In the genomic region with DNA sequence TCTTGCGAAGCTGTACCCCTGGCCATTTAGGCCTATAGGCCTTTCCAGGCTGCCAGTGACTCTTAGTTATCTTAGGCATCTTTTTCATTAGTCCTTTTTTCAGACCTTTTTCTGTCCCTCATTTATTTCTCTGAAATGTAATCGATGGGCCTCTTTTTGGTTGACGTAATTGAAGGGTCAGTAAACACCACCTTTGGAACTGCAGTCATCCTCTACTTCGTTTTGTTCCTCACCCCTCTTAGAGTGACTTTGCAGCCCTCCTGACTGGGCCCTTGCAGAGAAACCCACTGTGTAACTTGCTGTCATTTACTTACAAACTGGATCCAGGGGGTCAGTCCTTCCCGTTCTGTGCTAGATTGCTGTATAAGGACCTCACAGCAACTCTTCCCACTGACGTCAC, we compare ENCODE assay signal across 20 cellular contexts. TPM values are rescaled to one million over a fixed set of nuclear protein-coding genes. Genes with fewer than 3 reads are reported as not detected.
DNase-seq lines count a peak whose midpoint lies in the region; ATAC-seq and TF ChIP-seq lines count a peak whose summit lies in the region.
"Had no signal": no experiment of that assay in that cellular context is flagged by ENCODE, and none has a peak within 500 bp of the region (broad histone marks: within the 10 kb centered on the region; RNA-seq: fewer than 3 reads in every experiment).

No MANE protein-coding gene starts in this region.

- H3K4me3 Mint-ChIP-seq in MCF 10A (ENCODE audit: unreplicated experiment) = no peak overlapping the region
- H3K4me3 Mint-ChIP-seq in CD4-positive, alpha-beta memory T cell = no peak overlapping the region
- H3K4me3 Mint-ChIP-seq: activated naive CD8-positive, alpha-beta T cell treated with anti-CD3 and anti-CD28 coated beads for 36 hours had no signal

- no peak overlapping the region for H3K4me3 ChIP-seq in mammary epithelial cell (replicated peaks in 1 of 3; ENCODE audit: insufficient read depth in 1 of 3, low read depth in 2 of 3, low read length in 3 of 3)
- no peak overlapping the region for H3K4me3 ChIP-seq in SJSA1
- H3K4me3 ChIP-seq in mesodermal cell (ENCODE audit: extremely low read depth, insufficient read depth, low read length, poor library complexity, severe bottlenecking) = no peak overlapping the region
- H3K4me3 ChIP-seq in CD4-positive, alpha-beta memory T cell (ENCODE audit: low read length in 2 of 2) = no peak overlapping the region
- H3K4me3 ChIP-seq: dorsolateral prefrontal cortex, lung, psoas muscle had no signal

- intact Hi-C loops in MCF 10A (cut with micrococcal nuclease) (no loop called here), mammary epithelial cell (cut with micrococcal nuclease) (no loop called here)
- intact Hi-C loops in CD4-positive, alpha-beta memory T cell (cut with micrococcal nuclease) = no loop called here

- no peaks in the 10 kb centered on the region for H3K4me1 ChIP-seq in mammary epithelial cell (ENCODE audit: insufficient read depth, low read length)
- peaks cover 12% of the 10 kb centered on the region for H3K4me1 ChIP-seq in SJSA1 (replicated peaks)
- H3K4me1 ChIP-seq in mesodermal cell (ENCODE audit: control insufficient read depth, insufficient read depth, low read length, poor library complexity, severe bottlenecking) = peaks cover 34% of the 10 kb centered on the region
- no peaks in the 10 kb centered on the region for H3K4me1 ChIP-seq in CD4-positive, alpha-beta memory T cell (ENCODE audit: insufficient read depth, low read length)
- H3K4me1 ChIP-seq: psoas muscle had no signal

- no peak for TF ChIP-seq CTCF in MCF 10A (IDR thresholded peaks at IDR 0.05; ENCODE audit: unreplicated experiment)
- TF ChIP-seq CTCF in mammary epithelial cell (conservative IDR thresholded peaks at IDR 0.05 in 1 of 2, IDR thresholded peaks at IDR 0.05 in 1 of 2; ENCODE audit: extremely low read depth in 1 of 2, insufficient read depth in 1 of 2, low read depth in 1 of 2, low read length in 2 of 2) = no peak

- no peak for ATAC-seq in GM18867 (IDR thresholded peaks at IDR 0.05; ENCODE audit: unreplicated experiment)
- ATAC-seq in HG02763 (IDR thresholded peaks at IDR 0.05; ENCODE audit: unreplicated experiment) = no peak

- in situ Hi-C loops in mammary epithelial cell (cut with MboI; ENCODE audit: low sequenced_read_pairs in 2 of 2) = no loop called here

- no peaks in the 10 kb centered on the region for H4K20me1 ChIP-seq in mammary epithelial cell (ENCODE audit: insufficient read depth, low read length)

- H3K79me2 ChIP-seq in mammary epithelial cell (ENCODE audit: insufficient read depth, low read length) = peaks cover 41% of the 10 kb centered on the region

- no peak overlapping the region for H3K9ac ChIP-seq in mammary epithelial cell (ENCODE audit: insufficient read depth, low read length)

- H3K27me3 ChIP-seq in mammary epithelial cell (ENCODE audit: insufficient read depth, low read length) (no peaks in the 10 kb centered on the region), SJSA1 (replicated peaks) (no peaks in the 10 kb centered on the region)
- no peaks in the 10 kb centered on the region for H3K27me3 ChIP-seq in CD4-positive, alpha-beta memory T cell (ENCODE audit: insufficient read depth, low read length)
- H3K27me3 ChIP-seq: dorsolateral prefrontal cortex had no signal

- no peak overlapping the region for H3K4me2 ChIP-seq in mammary epithelial cell (ENCODE audit: insufficient read depth, low read depth, low read length)

- H3K9me3 ChIP-seq in mammary epithelial cell (replicated peaks; ENCODE audit: insufficient read depth, low read length) (no peaks in the 10 kb centered on the region), SJSA1 (replicated peaks) (no peaks in the 10 kb centered on the region), mesodermal cell (ENCODE audit: control insufficient read depth, low read length) (no peaks in the 10 kb centered on the region)
- H3K9me3 ChIP-seq in CD4-positive, alpha-beta memory T cell (ENCODE audit: control insufficient read depth in 1 of 2, low read length in 2 of 2) = no peaks in the 10 kb centered on the region
- H3K9me3 ChIP-seq: psoas muscle had no signal

- H3K27ac Mint-ChIP-seq in MCF 10A (ENCODE audit: low read depth, unreplicated experiment) = peak overlapping the region; percentile 10
- no peak overlapping the region for H3K27ac Mint-ChIP-seq in CD4-positive, alpha-beta memory T cell
- H3K27ac Mint-ChIP-seq: activated naive CD8-positive, alpha-beta T cell treated with anti-CD3 and anti-CD28 coated beads for 36 hours; activated T-helper 2 cell treated with anti-CD3 and anti-CD28 coated beads, Interferon-gamma antibody, Interleukin-2, Interleukin-4, amounts not matched to agents 10 μg/mL and 5 μg/mL and 100 μg/mL, durations not matched to agents 14 hours and 24 hours and 36 hours; IgD-negative memory B cell had no signal

- no peaks in the 10 kb centered on the region for H3K4me1 Mint-ChIP-seq in MCF 10A (ENCODE audit: insufficient read depth, unreplicated experiment)
- H3K4me1 Mint-ChIP-seq in CD4-positive, alpha-beta memory T cell = peaks cover 0 to 5% (median 3%) of the 10 kb centered on the region in 4 donors

- DNase-seq in MCF 10A (ENCODE audit: unreplicated experiment) (no peak), mammary epithelial cell (no peak), SJSA1 (ENCODE audit: low read depth in 1 of 2, low spot score in 2 of 2) (no peak), anterior cingulate cortex (lab: John Stamatoyannopoulos, UW) (no peak)
- DNase-seq in CD4-positive, alpha-beta memory T cell = no peak
- DNase-seq: activated naive CD8-positive, alpha-beta T cell treated with anti-CD3 and anti-CD28 coated beads for 36 hours; C1 segment of cervical spinal cord; dorsolateral prefrontal cortex; glutamatergic neuron; NCI-H1105 treated with DMSO at 0.1 percent for 48 hours; NCI-H2029 treated with DMSO at 0.1 percent for 48 hours; NCI-H345; psoas muscle; Right ventricle myocardium superior had no signal

- BruUV-seq in MCF 10A (replicated peaks; lab: Mats Ljungman, UMichigan) (no TSS peak), mammary epithelial cell (replicated peaks; lab: Mats Ljungman, UMichigan) (no TSS peak)

- 97% methylated on average over 6 of the region's 6 CpGs for WGBS in mammary epithelial cell (ENCODE audit: low coverage, missing lambda C conversion rate)
- 93 to 100% methylated on average over 6 of the region's 6 CpGs for WGBS in mesodermal cell (ENCODE audit: insufficient coverage in 2 of 2), 2 experiments

- no peak overlapping the region for H3K27ac ChIP-seq in mammary epithelial cell (ENCODE audit: insufficient read depth, low read depth, low read length)
- peak overlapping the region; percentile 61 for H3K27ac ChIP-seq in SJSA1
- H3K27ac ChIP-seq in mesodermal cell (ENCODE audit: low read depth, low read length, severe bottlenecking) = peak overlapping the region; percentile 81
- H3K27ac ChIP-seq in CD4-positive, alpha-beta memory T cell (ENCODE audit: low read depth, low read length) = no peak overlapping the region
- H3K27ac ChIP-seq: dorsolateral prefrontal cortex, psoas muscle had no signal

- H3K9me3 Mint-ChIP-seq in MCF 10A (ENCODE audit: unreplicated experiment) = no peaks in the 10 kb centered on the region
- no peaks in the 10 kb centered on the region for H3K9me3 Mint-ChIP-seq in CD4-positive, alpha-beta memory T cell
- H3K9me3 Mint-ChIP-seq: activated naive CD8-positive, alpha-beta T cell treated with anti-CD3 and anti-CD28 coated beads for 36 hours; activated T-helper 2 cell treated with anti-CD3 and anti-CD28 coated beads, Interferon-gamma antibody, Interleukin-2, Interleukin-4, amounts not matched to agents 10 μg/mL and 5 μg/mL and 100 μg/mL, durations not matched to agents 14 hours and 24 hours and 36 hours; IgD-negative memory B cell had no signal

- no peak overlapping the region for H2AFZ ChIP-seq in mammary epithelial cell (ENCODE audit: low read depth, low read length)

- CTCF ChIA-PET in MCF 10A (lab: Yijun Ruan, JAX) = interaction anchor here (0.7 to 2.0 kb wide), 4 partner anchors 10 to 444 kb away, joined by 3 to 5 read pairs (median 4); a partner anchor contains a TSS
- CTCF ChIA-PET in mammary epithelial cell (lab: Charles Lee; ENCODE audit: low non-redundant PET) = no interaction called here
- CTCF ChIA-PET in CD4-positive, alpha-beta memory T cell (lab: Charles Lee; ENCODE audit: partially characterized antibody) = interaction anchor here (0.9 kb wide), 1 partner anchor 407 kb away, joined by 4 read pairs; no protein-coding TSS in a partner anchor

- POLR2A ChIA-PET in MCF 10A (lab: Yijun Ruan, JAX) = no interaction called here
- POLR2A ChIA-PET in CD4-positive, alpha-beta memory T cell (lab: Charles Lee; ENCODE audit: partially characterized antibody) = no interaction called here

- H3K36me3 ChIP-seq in mammary epithelial cell (ENCODE audit: insufficient read depth, low read length) = peaks cover 29% of the 10 kb centered on the region
- peaks cover 86% of the 10 kb centered on the region for H3K36me3 ChIP-seq in SJSA1
- H3K36me3 ChIP-seq in mesodermal cell (ENCODE audit: control insufficient read depth, insufficient read depth, low read length) = peaks cover 84% of the 10 kb centered on the region
- H3K36me3 ChIP-seq in CD4-positive, alpha-beta memory T cell (ENCODE audit: insufficient read depth, low read length) = peaks cover 13% of the 10 kb centered on the region

- dilution Hi-C loops in mammary epithelial cell (cut with HindIII; ENCODE audit: low sequenced_read_pairs) = no loop called here

- no peaks in the 10 kb centered on the region for H3K27me3 Mint-ChIP-seq in MCF 10A (ENCODE audit: insufficient read depth, unreplicated experiment)
- no peaks in the 10 kb centered on the region for H3K27me3 Mint-ChIP-seq in CD4-positive, alpha-beta memory T cell
- H3K27me3 Mint-ChIP-seq: activated naive CD8-positive, alpha-beta T cell treated with anti-CD3 and anti-CD28 coated beads for 36 hours; IgD-negative memory B cell had no signal

- peaks cover 46% of the 10 kb centered on the region for H3K36me3 Mint-ChIP-seq in MCF 10A (ENCODE audit: insufficient read depth, unreplicated experiment)
- peaks cover 36 to 44% of the 10 kb centered on the region in 2 donors for H3K36me3 Mint-ChIP-seq in CD4-positive, alpha-beta memory T cell

RNA-seq across cellular contexts. Expression of a gene that starts 23.2 kb away (rescaled TPM):
- 10.6 and 14.9 TPM in 2 replicates for total RNA-seq in MCF 10A (2022)
- 10 to 100 TPM in 1 of 2 donors, 1 to 10 TPM in 1; 7.2 to 27.7 TPM for total RNA-seq in mammary epithelial cell
- 24.4 TPM for polyA plus RNA-seq in mammary epithelial cell
- polyA minus RNA-seq in mammary epithelial cell = 31.6 TPM
- total RNA-seq in SJSA1 (2014; rRNA removed; shearing (Covaris generic)) = 37.4 and 44.3 TPM in 2 replicates
- polyA plus RNA-seq in mesodermal cell (2013, experiment 1 of 2) = 28.9 TPM
- 26.7 TPM for polyA plus RNA-seq in mesodermal cell (2013, experiment 2 of 2)
- total RNA-seq in CD4-positive, alpha-beta memory T cell = 1 to 10 TPM; 4.6 to 6.1 TPM
- 1 to 10 TPM; 1.6 to 2.5 TPM for polyA plus RNA-seq in CD4-positive, alpha-beta memory T cell

RNA-seq across cellular contexts. Expression of a gene that starts 23.2 kb away (rescaled TPM):
- total RNA-seq in MCF 10A (2022) (23.1 and 35.1 TPM in 2 replicates), mammary epithelial cell (10 to 100 TPM; 14.8 to 28.3 TPM)
- polyA plus RNA-seq in mammary epithelial cell = 30.3 TPM
- 4.1 TPM for polyA minus RNA-seq in mammary epithelial cell
- 14.8 and 51.0 TPM in 2 replicates for total RNA-seq in SJSA1 (2014; rRNA removed; shearing (Covaris generic))
- 39.8 TPM for polyA plus RNA-seq in mesodermal cell (2013, experiment 1 of 2)
- 22.5 TPM for polyA plus RNA-seq in mesodermal cell (2013, experiment 2 of 2)
- total RNA-seq in CD4-positive, alpha-beta memory T cell = 10 to 100 TPM; 12.0 to 12.8 TPM
- polyA plus RNA-seq in CD4-positive, alpha-beta memory T cell = 10 to 100 TPM; 48.6 to 52.1 TPM

Comparison
In these comparisons a context has a peak if more than half of its experiments do, and no peak if none do; other contexts are left out.
1. H3K27ac ChIP-seq: peak in SJSA1 (single experiment) and mesodermal cell (single experiment); none in mammary epithelial cell (single experiment) and CD4-positive, alpha-beta memory T cell (single experiment).